In the genomic region with DNA sequence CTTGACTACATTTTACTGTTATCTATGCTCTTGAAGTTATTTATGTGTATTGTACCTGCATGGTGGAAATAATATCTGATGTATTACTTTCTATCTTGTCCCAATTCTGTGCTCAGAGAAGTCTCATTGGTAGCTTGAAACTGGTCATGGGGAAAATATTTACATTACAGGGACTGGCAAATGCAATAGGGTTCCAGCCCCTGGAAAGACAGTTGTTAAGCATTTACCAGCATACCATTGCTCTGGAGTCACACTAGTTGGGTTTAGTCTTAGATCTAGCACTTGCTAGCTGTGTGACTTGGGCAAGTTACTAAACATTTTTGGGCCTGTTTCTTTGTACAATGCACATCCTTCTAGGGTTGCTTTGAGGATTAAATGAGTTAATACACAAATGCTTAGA, we compare ENCODE assay signal across 29 cellular contexts.
"Had no signal": no experiment of that assay in that cellular context is flagged by ENCODE, and none has a peak within 500 bp of the region (broad histone marks: within the 10 kb centered on the region; RNA-seq: fewer than 3 reads in every experiment).

No MANE protein-coding gene starts in this region.

- H3K9ac ChIP-seq: neural progenitor cell, parathyroid adenoma had no signal

- H3K27ac ChIP-seq: colonic mucosa, gastrocnemius medialis, left lung, lower lobe of right lung, neural progenitor cell, parathyroid adenoma, spleen, suprapubic skin, tibial artery, upper lobe of right lung had no signal

- H3K27me3 ChIP-seq: colonic mucosa, gastrocnemius medialis, left lung, neural progenitor cell, suprapubic skin, tibial artery, upper lobe of right lung had no signal

- H3K4me3 ChIP-seq: colonic mucosa, gastrocnemius medialis, left lung, lower lobe of right lung, neural progenitor cell, spleen, suprapubic skin, tibial artery, upper lobe of right lung had no signal

- H3K4me1 ChIP-seq: colonic mucosa, gastrocnemius medialis, left lung, lower lobe of right lung, neural progenitor cell, parathyroid adenoma, spleen, suprapubic skin, tibial artery, upper lobe of right lung had no signal

- DNase-seq: activated CD4-positive, alpha-beta T cell treated with anti-CD3 and anti-CD28 coated beads for 36 hours; activated CD4-positive, CD25-positive, alpha-beta regulatory T cell; activated CD8-positive, alpha-beta T cell treated with anti-CD3 and anti-CD28 coated beads, Interleukin-2, amount 10 ng/mL, durations not matched to agents 7 days and 5 days; activated naive CD4-positive, alpha-beta T cell; activated T-cell treated with anti-CD3 and anti-CD28 coated beads for 4 hours; activated T-cell treated with anti-CD3 and anti-CD28 coated beads, Interleukin-2, amount 50 U/mL, for 72 hours; cerebellar nuclear complex; colonic mucosa; effector memory CD4-positive, alpha-beta T cell; gastrocnemius medialis; hippocampal formation; immature natural killer cell; kidney glomerular epithelial cell; left lung; lower lobe of right lung; mesenchymal stem cell; natural killer cell; occipital lobe; right cardiac atrium; spleen; stimulated activated naive CD4-positive, alpha-beta T cell; T-cell; tibial artery; upper lobe of right lung had no signal

- H3K9me3 ChIP-seq: colonic mucosa, gastrocnemius medialis, left lung, lower lobe of right lung, spleen, suprapubic skin, tibial artery, upper lobe of right lung had no signal

- H2AFZ ChIP-seq: neural progenitor cell, parathyroid adenoma had no signal

- H3K36me3 ChIP-seq: colonic mucosa, gastrocnemius medialis, left lung, lower lobe of right lung, neural progenitor cell, spleen, suprapubic skin, tibial artery, upper lobe of right lung had no signal

- ATAC-seq: activated CD4-positive, alpha-beta T cell treated with anti-CD3 and anti-CD28 coated beads for 36 hours; activated CD8-positive, alpha-beta T cell treated with anti-CD3 and anti-CD28 coated beads, Interleukin-2, amount 10 ng/mL, durations not matched to agents 7 days and 5 days; activated naive CD4-positive, alpha-beta T cell treated with anti-CD3 and anti-CD28 coated beads, Interleukin-2, amount 50 U/mL, for 72 hours; activated T-cell treated with anti-CD3 and anti-CD28 coated beads, Interleukin-2, amount 50 U/mL, for 72 hours; esophagus mucosa; gastrocnemius medialis; left lung; lower lobe of right lung; natural killer cell; right cardiac atrium; T-cell; upper lobe of right lung had no signal

- H3K4me2 ChIP-seq: neural progenitor cell had no signal

- H3K79me2 ChIP-seq: parathyroid adenoma had no signal
